ENCODE assay signal across 13 cellular contexts in the genomic region with DNA sequence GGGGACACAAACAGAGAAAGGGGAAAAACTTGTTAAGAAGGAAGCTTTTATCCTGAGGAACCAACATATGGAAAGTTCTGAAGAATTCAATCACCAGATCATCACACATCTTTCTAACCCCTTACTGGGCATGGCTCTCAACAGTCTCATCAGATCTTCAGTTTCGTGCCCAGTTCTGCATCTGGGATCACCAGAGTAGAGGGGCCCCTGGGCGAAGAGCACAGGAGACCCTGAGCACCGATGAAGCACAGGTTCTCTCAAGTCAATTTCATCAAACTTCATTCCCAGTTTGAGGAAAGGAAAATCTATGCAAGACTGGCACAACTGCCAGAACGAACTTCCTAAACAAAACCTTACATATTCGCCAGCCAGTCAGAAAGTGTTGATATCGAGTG. TPM values are rescaled to one million over a fixed set of nuclear protein-coding genes. Genes with fewer than 3 reads are reported as not detected.
DNase-seq lines count a peak whose midpoint lies in the region; ATAC-seq and TF ChIP-seq lines count a peak whose summit lies in the region.
"Had no signal": no experiment of that assay in that cellular context is flagged by ENCODE, and none has a peak within 500 bp of the region (broad histone marks: within the 10 kb centered on the region; RNA-seq: fewer than 3 reads in every experiment).

No MANE protein-coding gene starts in this region.

- peaks cover 91% of the 10 kb centered on the region for H3K4me1 Mint-ChIP-seq in activated B cell treated with CpG ODN at 0.5 μM for 24 hours

- no peak overlapping the region for H3K4me3 ChIP-seq in left ventricle myocardium inferior
- H3K4me3 ChIP-seq in esophagus muscularis mucosa = no peak overlapping the region
- H3K4me3 ChIP-seq in stomach smooth muscle (ENCODE audit: low read length in 2 of 2) = no peak overlapping the region

- POLR2A ChIA-PET in activated B cell treated with CpG ODN at 0.5 μM for 24 hours (lab: Charles Lee) = interaction anchor here (0.7 to 3.1 kb wide), 4 partner anchors 10 to 770 kb away, joined by 3 to 24 read pairs (median 7); a partner anchor contains a TSS

- no peaks in the 10 kb centered on the region for H3K9me3 Mint-ChIP-seq in activated B cell treated with CpG ODN at 0.5 μM for 24 hours
- H3K9me3 Mint-ChIP-seq: activated naive CD8-positive, alpha-beta T cell treated with anti-CD3 and anti-CD28 coated beads, Interleukin-2, amount 10 ng/mL, durations not matched to agents 7 days and 5 days had no signal

- no peaks in the 10 kb centered on the region for H3K27me3 Mint-ChIP-seq in activated B cell treated with CpG ODN at 0.5 μM for 24 hours
- H3K27me3 Mint-ChIP-seq: activated naive CD8-positive, alpha-beta T cell treated with anti-CD3 and anti-CD28 coated beads, Interleukin-2, amount 10 ng/mL, durations not matched to agents 7 days and 5 days had no signal

- WGBS in esophagus muscularis mucosa = 78% methylated on average over 6 of the region's 6 CpGs

- TF ChIP-seq POLR2A in esophagus muscularis mucosa (IDR thresholded peaks at IDR 0.05; ENCODE audit: low read depth) = no peak

- peaks cover 75% of the 10 kb centered on the region for H3K4me1 ChIP-seq in left ventricle myocardium inferior
- peaks cover 50 to 82% (median 73%) of the 10 kb centered on the region in 4 donors for H3K4me1 ChIP-seq in esophagus muscularis mucosa
- peaks cover 35% of the 10 kb centered on the region for H3K4me1 ChIP-seq in stomach smooth muscle (ENCODE audit: control insufficient read depth, insufficient read depth, low read length)

- no peak for DNase-seq in left ventricle myocardium inferior
- no peak for DNase-seq in Right ventricle myocardium superior
- no peak for DNase-seq in activated B cell treated with CpG ODN at 0.5 μM for 24 hours
- no peak for DNase-seq in esophagus muscularis mucosa (ENCODE audit: extremely low spot score)
- no peak for DNase-seq in NCI-H1048 (lab: John Stamatoyannopoulos, UW)
- no peak for DNase-seq in HT-29 (ENCODE audit: low spot score)
- DNase-seq: cerebellar nuclear complex, NCI-H187 treated with DMSO at 0.1 percent for 48 hours had no signal

- H3K36me3 ChIP-seq in left ventricle myocardium inferior = peaks cover 100% of the 10 kb centered on the region
- peaks cover 84 to 100% (median 98%) of the 10 kb centered on the region in 4 donors for H3K36me3 ChIP-seq in esophagus muscularis mucosa
- H3K36me3 ChIP-seq in stomach smooth muscle (ENCODE audit: control insufficient read depth in 2 of 2, insufficient read depth in 2 of 2, low read length in 2 of 2) = peaks cover 83 to 88% of the 10 kb centered on the region in 2 donors

- no peak overlapping the region for H3K4me3 Mint-ChIP-seq in activated B cell treated with CpG ODN at 0.5 μM for 24 hours

- H3K27ac ChIP-seq in left ventricle myocardium inferior (replicated peaks) (peak overlapping the region; percentile 50), esophagus muscularis mucosa (replicated peaks in 1 of 4) (peak overlapping the region; percentile 69 to 88 (median 80)), stomach smooth muscle (ENCODE audit: low read length) (peak overlapping the region; percentile 78)
- H3K27ac ChIP-seq: C4-2B, HL-60 had no signal

- peaks cover 93% of the 10 kb centered on the region for H3K36me3 Mint-ChIP-seq in activated B cell treated with CpG ODN at 0.5 μM for 24 hours (ENCODE audit: low read depth)

- H3K9me3 ChIP-seq in left ventricle myocardium inferior (replicated peaks) (no peaks in the 10 kb centered on the region), esophagus muscularis mucosa (no peaks in the 10 kb centered on the region), stomach smooth muscle (ENCODE audit: control insufficient read depth in 2 of 2, low read length in 2 of 2) (no peaks in the 10 kb centered on the region)

- CTCF ChIA-PET in activated B cell treated with CpG ODN at 0.5 μM for 24 hours (lab: Charles Lee) = interaction anchor here (1.0 to 4.5 kb wide), 3 partner anchors 8 to 30 kb away, joined by 3 to 24 read pairs (median 4); a partner anchor contains a TSS

- no peak overlapping the region for H3K9ac ChIP-seq in stomach smooth muscle (ENCODE audit: low read length in 2 of 2)

- no peak for ATAC-seq in Right ventricle myocardium superior (ENCODE audit: poor library complexity)
- no peak for ATAC-seq in activated B cell treated with CpG ODN at 0.5 μM for 24 hours (ENCODE audit: low read depth)
- ATAC-seq in HG02884 (IDR thresholded peaks at IDR 0.05; ENCODE audit: unreplicated experiment) = no peak

- H3K27me3 ChIP-seq in left ventricle myocardium inferior (ENCODE audit: low read depth) (no peaks in the 10 kb centered on the region), esophagus muscularis mucosa (no peaks in the 10 kb centered on the region), stomach smooth muscle (ENCODE audit: control insufficient read depth in 1 of 2, insufficient read depth in 2 of 2, low read length in 2 of 2) (no peaks in the 10 kb centered on the region)

- intact Hi-C loops in left ventricle myocardium inferior (cut with micrococcal nuclease) (no loop called here), Right ventricle myocardium superior (cut with DNase I) (no loop called here), activated B cell treated with CpG ODN at 0.5 μM for 24 hours (cut with micrococcal nuclease) (no loop called here), esophagus muscularis mucosa (cut with DNase I) (no loop called here)

- peak overlapping the region; percentile 85 for H3K27ac Mint-ChIP-seq in activated B cell treated with CpG ODN at 0.5 μM for 24 hours

- TF ChIP-seq EP300 in esophagus muscularis mucosa (IDR thresholded peaks at IDR 0.05) = no peak

- TF ChIP-seq CTCF in left ventricle myocardium inferior (IDR thresholded peaks at IDR 0.05; ENCODE audit: borderline replicate concordance) = no peak
- TF ChIP-seq CTCF in activated B cell treated with CpG ODN at 0.5 μM for 24 hours (IDR thresholded peaks at IDR 0.05) = no peak
- TF ChIP-seq CTCF in esophagus muscularis mucosa (IDR thresholded peaks at IDR 0.05) = no peak

RNA-seq across cellular contexts. Expression of a gene that starts 8.5 kb away (rescaled TPM):
- 89.5 TPM for total RNA-seq in left ventricle myocardium inferior
- 183 TPM for total RNA-seq in Right ventricle myocardium superior
- total RNA-seq in activated B cell treated with CpG ODN at 0.5 μM for 24 hours = 3.2 and 4.8 TPM in 2 replicates
- 10 to 100 TPM; 18.4 to 57.2 (median 26.3) TPM for total RNA-seq in esophagus muscularis mucosa
- 0.16 and 0.23 TPM in 2 replicates for total RNA-seq in HT-29 (2014; rRNA removed; shearing (Covaris generic))

RNA-seq across cellular contexts. Expression of a gene that starts 10.0 kb away (rescaled TPM):
- total RNA-seq in left ventricle myocardium inferior (188 TPM), Right ventricle myocardium superior (182 TPM), activated B cell treated with CpG ODN at 0.5 μM for 24 hours (640 and 687 TPM in 2 replicates), esophagus muscularis mucosa (100 to 1,000 TPM; 199 to 285 (median 234) TPM)
- total RNA-seq in HT-29 (2014; rRNA removed; shearing (Covaris generic)) = 193 and 251 TPM in 2 replicates

RNA-seq across cellular contexts. Expression of a gene that starts 24.4 kb away (rescaled TPM):
- total RNA-seq in left ventricle myocardium inferior (21.1 TPM), Right ventricle myocardium superior (38.4 TPM), activated B cell treated with CpG ODN at 0.5 μM for 24 hours (165 and 177 TPM in 2 replicates), esophagus muscularis mucosa (10 to 100 TPM; 32.8 to 72.8 (median 34.9) TPM)
- not detected in 2 replicates for total RNA-seq in HT-29 (2014; rRNA removed; shearing (Covaris generic))

RNA-seq across cellular contexts. Expression of a gene that starts 34.7 kb away (rescaled TPM):
- 7.5 TPM for total RNA-seq in left ventricle myocardium inferior
- total RNA-seq in Right ventricle myocardium superior = 7.7 TPM
- 69.1 and 73.6 TPM in 2 replicates for total RNA-seq in activated B cell treated with CpG ODN at 0.5 μM for 24 hours
- 10 to 100 TPM; 11.1 to 25.0 (median 17.1) TPM for total RNA-seq in esophagus muscularis mucosa
- total RNA-seq in HT-29 (2014; rRNA removed; shearing (Covaris generic)) = 44.4 and 57.0 TPM in 2 replicates

RNA-seq across cellular contexts. Expression of a gene that starts 42.1 kb away (rescaled TPM):
- total RNA-seq in left ventricle myocardium inferior = 8.7 TPM
- 8.6 TPM for total RNA-seq in Right ventricle myocardium superior
- total RNA-seq in activated B cell treated with CpG ODN at 0.5 μM for 24 hours = 35.1 and 44.6 TPM in 2 replicates
- total RNA-seq in esophagus muscularis mucosa = 10 to 100 TPM; 10.4 to 18.7 (median 11.5) TPM
- total RNA-seq in HT-29 (2014; rRNA removed; shearing (Covaris generic)) = 35.1 and 38.0 TPM in 2 replicates

Comparison
In these comparisons a context has a peak if more than half of its experiments do, and no peak if none do; other contexts are left out.
1. RNA of a gene that starts 24.4 kb away (total RNA-seq): 165 to 177 TPM in activated B cell treated with CpG ODN at 0.5 μM for 24 hours, 38.4 TPM in Right ventricle myocardium superior (single experiment), 32.8 to 72.8 TPM in esophagus muscularis mucosa and 21.1 TPM in left ventricle myocardium inferior (single experiment); not detected in HT-29; every median in the first group is over 10 times any median in the second.
2. Peak in every context shown above with its lines, with median percentiles within 50 percentile points of each other: H3K27ac ChIP-seq.